Comparison of ENCODE assay signal across 29 cellular contexts in genomic region chr12:1439201-1439600, GRCh38.
"Had no signal": no experiment of that assay in that cellular context is flagged by ENCODE, and none has a peak within 500 bp of the region (broad histone marks: within the 10 kb centered on the region; RNA-seq: fewer than 3 reads in every experiment).

No MANE protein-coding gene starts in this region.

- H3K27ac ChIP-seq: left lung, lower lobe of right lung, pancreas, prostate gland, skin epidermis, stomach, testis, transverse colon, upper lobe of left lung, vagina had no signal

- DNase-seq: kidney glomerular epithelial cell; left colon; left lung; lower lobe of right lung; mammary epithelial cell; mesenchymal stem cell; naive thymus-derived CD8-positive, alpha-beta T cell; nucleus accumbens; pancreas; posterior cingulate gyrus; retina; right cardiac atrium; stimulated activated CD4-positive, alpha-beta T cell treated with anti-CD3 and anti-CD28 coated beads, Interleukin-12 subunit alpha, Interleukin-12 subunit beta, amount 100 ng/mL, for 4 hours; stimulated activated CD4-positive, alpha-beta T cell treated with anti-CD3 and anti-CD28 coated beads, Interleukin-15, amount 100 ng/mL, for 24 hours; stimulated activated CD4-positive, alpha-beta T cell treated with anti-CD3 and anti-CD28 coated beads, Interleukin-2, amount 100 ng/mL, for 24 hours; stimulated activated CD4-positive, alpha-beta T cell treated with anti-CD3 and anti-CD28 coated beads, Interleukin-4, amount 100 ng/mL, for 1 hour; stimulated activated naive B cell treated with anti-CD40 and anti-IgM and Interleukin-4, amounts not matched to agents 10 μg/mL and 1 μg/mL and 100 μg/mL, for 72 hours; stimulated activated naive CD8-positive, alpha-beta T cell treated with anti-CD3 and anti-CD28 coated beads, Interleukin-15, Interleukin-2, amounts not matched to agents 100 U/mL and 50 U/mL, for 24 hours; stomach; testis; transverse colon; upper lobe of left lung had no signal

- H3K27me3 Mint-ChIP-seq: naive thymus-derived CD8-positive, alpha-beta T cell; stimulated activated naive B cell treated with anti-CD40 and anti-IgM and Interleukin-4, amounts not matched to agents 10 μg/mL and 1 μg/mL and 100 μg/mL, for 72 hours had no signal

- H3K27ac Mint-ChIP-seq: nephron; stimulated activated naive B cell treated with anti-CD40 and anti-IgM and Interleukin-4, amounts not matched to agents 10 μg/mL and 1 μg/mL and 100 μg/mL, for 72 hours had no signal

- H3K27me3 ChIP-seq: left lung, pancreas, stomach, testis, thyroid gland, transverse colon, upper lobe of left lung, vagina had no signal

- H3K9me3 Mint-ChIP-seq: naive thymus-derived CD8-positive, alpha-beta T cell; nephron; neural crest cell; stimulated activated naive B cell treated with anti-CD40 and anti-IgM and Interleukin-4, amounts not matched to agents 10 μg/mL and 1 μg/mL and 100 μg/mL, for 72 hours had no signal

- H3K4me3 ChIP-seq: left lung, lower lobe of right lung, pancreas, prostate gland, skin epidermis, stomach, testis, thyroid gland, transverse colon, upper lobe of left lung, vagina had no signal

- ATAC-seq: left colon; left lung; lower lobe of right lung; naive thymus-derived CD8-positive, alpha-beta T cell; pancreas; right cardiac atrium; sciatic nerve; stimulated activated naive B cell treated with anti-CD40 and anti-IgM and Interleukin-4, amounts not matched to agents 10 μg/mL and 1 μg/mL and 100 μg/mL, for 72 hours; stimulated activated naive CD8-positive, alpha-beta T cell treated with anti-CD3 and anti-CD28 coated beads, Interleukin-15, Interleukin-2, amounts not matched to agents 100 U/mL and 50 U/mL, for 24 hours had no signal

- H3K4me1 ChIP-seq: testis, vagina had no signal

- H3K9me3 ChIP-seq: left lung, lower lobe of right lung, pancreas, prostate gland, stomach, testis, thyroid gland, transverse colon, upper lobe of left lung, vagina had no signal

- H3K4me1 Mint-ChIP-seq: stimulated activated naive B cell treated with anti-CD40 and anti-IgM and Interleukin-4, amounts not matched to agents 10 μg/mL and 1 μg/mL and 100 μg/mL, for 72 hours had no signal

- H3K4me3 Mint-ChIP-seq: naive thymus-derived CD8-positive, alpha-beta T cell; nephron; neural crest cell; stimulated activated naive B cell treated with anti-CD40 and anti-IgM and Interleukin-4, amounts not matched to agents 10 μg/mL and 1 μg/mL and 100 μg/mL, for 72 hours had no signal

- H3K36me3 ChIP-seq: left lung, lower lobe of right lung, pancreas, prostate gland, stomach, thyroid gland, transverse colon, upper lobe of left lung, vagina had no signal
